ENCODE assay signal across 18 cellular contexts in the genomic region with DNA sequence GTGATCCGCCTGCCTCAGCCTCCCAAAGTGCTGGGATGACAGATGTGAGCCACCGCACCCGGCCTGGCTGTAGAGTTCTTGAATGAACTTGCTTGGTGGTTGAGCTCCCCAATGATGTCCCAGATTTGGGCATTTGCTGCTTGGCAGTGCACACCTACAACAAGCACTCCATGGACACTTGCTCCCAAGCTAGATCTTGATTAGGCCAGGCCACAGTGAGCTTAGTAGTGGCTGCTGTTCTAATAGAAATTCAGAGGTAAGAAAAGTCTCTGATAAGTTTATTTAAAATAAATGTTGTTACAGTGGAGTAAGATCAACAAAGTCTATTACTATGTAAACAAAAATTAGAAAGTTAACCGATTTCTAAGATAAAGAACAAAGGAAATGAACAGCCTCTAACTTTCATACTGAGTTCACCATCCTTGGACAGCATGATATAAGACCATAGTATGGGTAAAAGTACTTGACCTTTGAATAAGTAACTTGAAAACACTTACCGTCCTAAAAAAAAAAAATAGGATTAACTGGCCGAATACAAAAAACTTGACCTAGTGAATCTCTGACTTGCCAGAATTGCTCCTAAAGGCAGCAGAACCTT. TPM values are rescaled to one million over a fixed set of nuclear protein-coding genes. Genes with fewer than 3 reads are reported as not detected.
"Had no signal": no experiment of that assay in that cellular context is flagged by ENCODE, and none has a peak within 500 bp of the region (broad histone marks: within the 10 kb centered on the region; RNA-seq: fewer than 3 reads in every experiment).

No MANE protein-coding gene starts in this region.

- ATAC-seq: activated naive CD8-positive, alpha-beta T cell treated with anti-CD3 and anti-CD28 coated beads, Interleukin-2, amount 50 U/mL, for 24 hours; gastrocnemius medialis; heart left ventricle; stimulated activated memory B cell treated with anti-CD40 and anti-IgM and Interleukin-4, amounts not matched to agents 10 μg/mL and 1 μg/mL and 100 μg/mL, for 72 hours; T-helper 17 cell had no signal

- H3K27me3 ChIP-seq: breast epithelium, gastrocnemius medialis, heart left ventricle, tibial artery had no signal

- H3K4me3 ChIP-seq: breast epithelium, gastrocnemius medialis, heart left ventricle, tibial artery had no signal

- DNase-seq: activated CD4-positive, alpha-beta T cell treated with anti-CD3 and anti-CD28 coated beads, Interleukin-2, amount 50 U/mL, for 1 hour; activated CD4-positive, CD25-positive, alpha-beta regulatory T cell; activated naive CD4-positive, alpha-beta T cell; activated naive CD8-positive, alpha-beta T cell treated with anti-CD3 and anti-CD28 coated beads, Interleukin-2, amount 50 U/mL, for 24 hours; aorta; dermis blood vessel endothelial cell; erythroblast; gastrocnemius medialis; heart left ventricle; mesendoderm; nephron progenitor cell; occipital lobe; stimulated activated CD4-positive, alpha-beta T cell treated with anti-CD3 and anti-CD28 coated beads, Interleukin-12 subunit alpha, Interleukin-12 subunit beta, amount 100 ng/mL, for 4 hours; T-helper 17 cell; tibial artery had no signal

- H3K4me1 ChIP-seq: breast epithelium, gastrocnemius medialis, tibial artery had no signal

- H3K36me3 ChIP-seq: breast epithelium had no signal

- H3K9me3 ChIP-seq: breast epithelium, gastrocnemius medialis, heart left ventricle, tibial artery had no signal

- H3K27ac ChIP-seq: breast epithelium, gastrocnemius medialis, heart left ventricle, tibial artery had no signal

RNA-seq across cellular contexts. Expression of a gene that starts 1.0 kb away (rescaled TPM):
- total RNA-seq: cerebellum, occipital lobe had no signal
- polyA plus RNA-seq: aorta had no signal
